ENCODE assay signal across 9 cellular contexts in genomic region chr21:35940074-35940927, GRCh38.
DNase-seq lines count a peak whose midpoint lies in the region; ATAC-seq, FAIRE-seq and TF ChIP-seq lines count a peak whose summit lies in the region.
"Had no signal": no experiment of that assay in that cellular context is flagged by ENCODE, and none has a peak within 500 bp of the region (broad histone marks: within the 10 kb centered on the region; RNA-seq: fewer than 3 reads in every experiment).

No MANE protein-coding gene starts in this region.

- H4K20me1 ChIP-seq in IMR-90 (ENCODE audit: insufficient read depth, low read length), result no peaks in the 10 kb centered on the region

- ATAC-seq in IMR-90 (ENCODE audit: low read depth) (peak; percentile 100), left colon (peak; percentile 99), GM21717 (IDR thresholded peaks at IDR 0.05; ENCODE audit: unreplicated experiment) (no peak), GM19328 (IDR thresholded peaks at IDR 0.05; ENCODE audit: unreplicated experiment) (no peak)

- 20% methylated on average over 1 of the region's 11 CpGs; no CpG with 5 or more reads in 1 of the 2 experiments for WGBS in IMR-90 (ENCODE audit: extremely low coverage in 2 of 2, insufficient read length in 1 of 2), 2 experiments
- 29% methylated on average over 4 to 11 of the region's 11 CpGs for WGBS in transverse colon (ENCODE audit: low coverage in 1 of 2), 2 donors

- H3K27me3 ChIP-seq in IMR-90 (ENCODE audit: control insufficient read depth, insufficient read depth, low read length), result no peaks in the 10 kb centered on the region; the same call in 1 of the 2 replicates
- no peaks in the 10 kb centered on the region for H3K27me3 ChIP-seq in bronchial epithelial cell (ENCODE audit: control insufficient read depth, insufficient read depth, low read length)
- H3K27me3 ChIP-seq in transverse colon, result no peaks in the 10 kb centered on the region

- H2BK5ac ChIP-seq in IMR-90 (ENCODE audit: low read depth, low read length, poor library complexity, severe bottlenecking), result no peak overlapping the region

- no TSS peak for BruUV-seq in IMR-90 (replicated peaks; lab: Mats Ljungman, UMichigan)

- in situ Hi-C loops in IMR-90 (cut with MboI; ENCODE audit: low sequenced_read_pairs) (loop anchor here (25.0 kb wide), 1 partner anchor 1203 kb away; no protein-coding TSS in a partner anchor), transverse colon (cut with MboI; ENCODE audit: low pct_ligation_motif_present in 1 of 4, low pct_unique_long_range_greater_than_20kb in 1 of 4, low sequenced_read_pairs in 3 of 4) (loop anchor here in 2 of 4 donors (25.0 kb wide), 1 partner anchor 1053 kb away; no protein-coding TSS in a partner anchor)

- H3K9me3 ChIP-seq in IMR-90 (ENCODE audit: control insufficient read depth, insufficient read depth, low read length) (no peaks in the 10 kb centered on the region), transverse colon (no peaks in the 10 kb centered on the region)

- H3K4me1 ChIP-seq in IMR-90 (ENCODE audit: control insufficient read depth, insufficient read depth, low read length), result no peaks in the 10 kb centered on the region
- peaks cover 0 to 4% (median 0%) of the 10 kb centered on the region in 4 donors for H3K4me1 ChIP-seq in transverse colon

- POLR2A ChIA-PET in IMR-90 (lab: Charles Lee; ENCODE audit: unreplicated experiment), result no interaction called here

- no peak overlapping the region for H4K5ac ChIP-seq in IMR-90 (ENCODE audit: low read depth, low read length)

- H2AFZ ChIP-seq in IMR-90 (replicated peaks; ENCODE audit: low read length, poor library complexity), result peak overlapping the region; percentile 38

- H3K23ac ChIP-seq in IMR-90 (ENCODE audit: low read depth, low read length), result peak overlapping the region; percentile 14; the same call in 1 of the 2 replicates

- no peak overlapping the region for H2BK20ac ChIP-seq in IMR-90 (ENCODE audit: low read depth, low read length)

- TF ChIP-seq RAD21 in IMR-90 (IDR thresholded peaks at IDR 0.05; ENCODE audit: low read length), result peak; percentile 93

- H4K8ac ChIP-seq in IMR-90 (ENCODE audit: low read depth in 2 of 2, low read length in 2 of 2), result no peak overlapping the region

- H3K9me1 ChIP-seq in IMR-90 (ENCODE audit: insufficient read depth, low read length), result no peaks in the 10 kb centered on the region

- H3K4me3 ChIP-seq in IMR-90 (ENCODE audit: insufficient read depth, low read depth, low read length) (no peak overlapping the region), bronchial epithelial cell (ENCODE audit: low read depth, low read length) (no peak overlapping the region), transverse colon (no peak overlapping the region)
- H3K4me3 ChIP-seq: SK-N-MC had no signal

- peak overlapping the region; percentile 17; the same call in 1 of the 3 replicates for H2BK15ac ChIP-seq in IMR-90 (ENCODE audit: low read depth, low read length)

- H4K91ac ChIP-seq in IMR-90 (ENCODE audit: insufficient read depth, low read depth, low read length), result no peak overlapping the region

- H3K36me3 ChIP-seq in IMR-90 (ENCODE audit: control insufficient read depth, insufficient read depth, low read length), result no peaks in the 10 kb centered on the region
- H3K36me3 ChIP-seq in bronchial epithelial cell (ENCODE audit: control insufficient read depth, insufficient read depth, low read length), result no peaks in the 10 kb centered on the region
- H3K36me3 ChIP-seq in transverse colon, result no peaks in the 10 kb centered on the region

- no peak overlapping the region for H3K27ac ChIP-seq in IMR-90 (ENCODE audit: insufficient read depth, low read length)
- H3K27ac ChIP-seq in transverse colon, result no peak overlapping the region
- H3K27ac ChIP-seq: SK-N-MC had no signal

- peak; percentile 97 for FAIRE-seq in bronchial epithelial cell (lab: Jason Lieb, UNC)

- H3K14ac ChIP-seq in IMR-90 (replicated peaks; ENCODE audit: low read depth, low read length), result 0 out of 2 replicates have a peak overlapping the region, but pooled peaks have one; percentile 64

- no peak for TF ChIP-seq EP300 in transverse colon (IDR thresholded peaks at IDR 0.05; ENCODE audit: low read depth)

- H3K4me2 ChIP-seq in IMR-90 (ENCODE audit: low read depth, low read length), result no peak overlapping the region

- H3K4ac ChIP-seq in IMR-90 (ENCODE audit: low read depth, low read length), result peak overlapping the region; percentile 21

- H2BK120ac ChIP-seq in IMR-90 (ENCODE audit: low read depth, low read length), result 0 out of 2 replicates have a peak overlapping the region, but pooled peaks have one; percentile 35

- TF ChIP-seq POLR2A in IMR-90 (IDR thresholded peaks at IDR 0.05; ENCODE audit: low read depth, low read length) (no peak), transverse colon (IDR thresholded peaks at IDR 0.05) (no peak)

- peak; percentile 88 for TF ChIP-seq CTCF in IMR-90 (conservative IDR thresholded peaks at IDR 0.05; ENCODE audit: low read depth, low read length)
- TF ChIP-seq CTCF in bronchial epithelial cell (IDR thresholded peaks at IDR 0.05; ENCODE audit: insufficient read depth, low read length, severe bottlenecking), result peak; percentile 60
- TF ChIP-seq CTCF in transverse colon (IDR thresholded peaks at IDR 0.05), result peak; percentile 45 to 59 (median 49)

- no peak overlapping the region for H3K18ac ChIP-seq in IMR-90 (ENCODE audit: low read depth, low read length)

- dilution Hi-C loops in IMR-90 (cut with HindIII; ENCODE audit: low sequenced_read_pairs, unreplicated experiment), result no loop called here

- no peak overlapping the region for H2AK9ac ChIP-seq in IMR-90 (replicated peaks; ENCODE audit: low read depth, low read length, poor library complexity)

- CTCF ChIA-PET in IMR-90 (lab: Yijun Ruan, JAX), result interaction anchor here (1.2 to 1.4 kb wide), 2 partner anchors 9 to 1195 kb away, joined by 4 to 5 read pairs; no protein-coding TSS in a partner anchor

- no peaks in the 10 kb centered on the region for H3K79me1 ChIP-seq in IMR-90 (ENCODE audit: low read depth in 1 of 2, low read length in 2 of 2)

- intact Hi-C loops in IMR-90 (cut with micrococcal nuclease), result loop anchor here (1.0 to 10.0 kb wide), 7 partner anchors 88 to 1248 kb away; no protein-coding TSS in a partner anchor
- intact Hi-C loops in left colon (cut with DNase I, micrococcal nuclease), result no loop called here
- intact Hi-C loops in transverse colon (cut with DNase I; ENCODE audit: low total_unique reads), result no loop called here

- H3K9ac ChIP-seq in IMR-90 (ENCODE audit: low read depth, low read length), result no peak overlapping the region

- H3K56ac ChIP-seq in IMR-90 (ENCODE audit: extremely low read depth, insufficient read depth, low read length), result no peak overlapping the region

- peak; percentile 56 for DNase-seq in DMS114 treated with DMSO at 0.1 percent for 48 hours (lab: John Stamatoyannopoulos, UW; ENCODE audit: unreplicated experiment)
- DNase-seq in IMR-90, result peak; percentile 81
- peak; percentile 81 for DNase-seq in NOMO-1 treated with DMSO at 0.1 percent for 48 hours (lab: John Stamatoyannopoulos, UW; ENCODE audit: unreplicated experiment)
- DNase-seq in bronchial epithelial cell (ENCODE audit: low read depth), result peak; percentile 69
- DNase-seq in left colon, result peak; percentile 20 to 27
- peak; percentile 35 for DNase-seq in transverse colon

- peak overlapping the region; percentile 37; the same call in 1 of the 2 replicates for H2AK5ac ChIP-seq in IMR-90 (ENCODE audit: low read depth, low read length)

TF ChIP-seq in IMR-90, 13 proteins besides CTCF, POLR2A, EP300 and RAD21:
- TF ChIP-seq CEBPB (IDR thresholded peaks at IDR 0.05; ENCODE audit: low read depth, low read length) (no peak), MXI1 (IDR thresholded peaks at IDR 0.05; ENCODE audit: borderline replicate concordance, low read depth, low read length) (no peak), RFX5 (IDR thresholded peaks at IDR 0.05; ENCODE audit: low read depth, low read length) (no peak), MAZ (IDR thresholded peaks at IDR 0.05; ENCODE audit: borderline replicate concordance, low read depth, low read length) (no peak), CHD1 (IDR thresholded peaks at IDR 0.05; ENCODE audit: low read depth, low read length) (no peak), BHLHE40 (IDR thresholded peaks at IDR 0.05; ENCODE audit: low read depth, low read length) (no peak), RCOR1 (IDR thresholded peaks at IDR 0.05; ENCODE audit: insufficient replicate concordance, low read length) (no peak), USF2 (IDR thresholded peaks at IDR 0.05; ENCODE audit: low read depth, low read length) (no peak), SMC3 (IDR thresholded peaks at IDR 0.05; ENCODE audit: low read depth, low read length) (peak; percentile 77), MAFK (IDR thresholded peaks at IDR 0.05; ENCODE audit: low read depth, low read length) (peak; percentile 73), NFE2L2 (IDR thresholded peaks at IDR 0.05; ENCODE audit: low read depth, low read length) (no peak), ELK1 (IDR thresholded peaks at IDR 0.05; ENCODE audit: borderline replicate concordance, low read depth, low read length) (no peak), FOS (IDR thresholded peaks at IDR 0.05; ENCODE audit: low read depth, low read length) (no peak)

Comparison
In these comparisons a context has a peak if more than half of its experiments do, and no peak if none do; other contexts are left out.
1. DNase-seq: peak in every context shown above with its lines; median percentile 81 in IMR-90; 81 in NOMO-1 treated with DMSO at 0.1 percent for 48 hours; 69 in bronchial epithelial cell; 56 in DMS114 treated with DMSO at 0.1 percent for 48 hours; 35 in transverse colon; 24 in left colon.
2. ATAC-seq: peak in IMR-90 (single experiment) and left colon (single experiment); none in GM21717 (single experiment) and GM19328 (single experiment).
3. Peak in every context shown above with its lines, with median percentiles within 50 percentile points of each other: CTCF ChIP-seq.